In the genomic region with DNA sequence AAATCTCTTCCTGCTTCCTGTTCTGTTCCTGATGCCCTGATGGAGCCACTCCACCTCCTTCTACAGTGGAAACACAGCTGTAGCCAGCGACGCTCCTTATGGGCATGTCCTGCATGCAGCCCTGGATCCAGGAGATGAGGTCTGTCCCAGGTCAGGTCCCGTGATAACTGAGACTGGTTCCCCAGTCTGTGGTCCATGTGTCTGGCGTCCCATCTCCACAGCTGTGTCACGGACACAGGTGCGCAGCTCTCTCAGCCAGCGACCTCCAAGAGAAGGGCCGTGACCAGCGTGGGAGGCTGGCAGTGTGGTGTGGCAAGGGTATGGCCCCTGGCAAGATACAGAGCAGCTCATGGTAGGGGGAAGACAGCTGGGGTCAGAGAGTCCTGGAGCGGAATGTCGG, we compare ENCODE assay signal across 26 cellular contexts.
DNase-seq lines count a peak whose midpoint lies in the region; ATAC-seq and TF ChIP-seq lines count a peak whose summit lies in the region.
"Had no signal": no experiment of that assay in that cellular context is flagged by ENCODE, and none has a peak within 500 bp of the region (broad histone marks: within the 10 kb centered on the region; RNA-seq: fewer than 3 reads in every experiment).

No MANE protein-coding gene starts in this region.

- POLR2A ChIA-PET in activated B cell treated with CpG ODN at 0.5 μM for 24 hours (lab: Charles Lee) = no interaction called here

- TF ChIP-seq CTCF in activated B cell treated with CpG ODN at 0.5 μM for 24 hours (IDR thresholded peaks at IDR 0.05) (no peak), stomach (IDR thresholded peaks at IDR 0.05) (no peak)

- H3K27ac Mint-ChIP-seq in activated B cell treated with CpG ODN at 0.5 μM for 24 hours = no peak overlapping the region
- H3K27ac Mint-ChIP-seq: activated CD4-positive, alpha-beta T cell treated with anti-CD3 and anti-CD28 coated beads, Interleukin-2, amount 10 ng/mL, durations not matched to agents 24 days and 14 days; activated CD8-positive, alpha-beta memory T cell treated with anti-CD3 and anti-CD28 coated beads, Interleukin-2, amount 10 ng/mL, durations not matched to agents 7 days and 5 days; activated T-cell treated with anti-CD3 and anti-CD28 coated beads, Interleukin-2, amount 50 U/mL, for 72 hours had no signal

- peak; percentile 6 for ATAC-seq in GM18511 (IDR thresholded peaks at IDR 0.05; ENCODE audit: unreplicated experiment)
- peak; percentile 9 for ATAC-seq in GM21526 (IDR thresholded peaks at IDR 0.05; ENCODE audit: low FRiP score, unreplicated experiment)
- no peak for ATAC-seq in activated B cell treated with CpG ODN at 0.5 μM for 24 hours (ENCODE audit: low read depth)
- ATAC-seq in HG03135 (IDR thresholded peaks at IDR 0.05; ENCODE audit: unreplicated experiment) = no peak
- no peak for ATAC-seq in HG03439 (IDR thresholded peaks at IDR 0.05; ENCODE audit: unreplicated experiment)
- ATAC-seq: activated CD8-positive, alpha-beta memory T cell treated with anti-CD3 and anti-CD28 coated beads, Interleukin-2, amount 10 ng/mL, durations not matched to agents 7 days and 5 days; body of pancreas; left lung had no signal

- H3K4me1 Mint-ChIP-seq in activated B cell treated with CpG ODN at 0.5 μM for 24 hours = peaks cover 54% of the 10 kb centered on the region
- H3K4me1 Mint-ChIP-seq: CD4-positive, CD25-positive, alpha-beta regulatory T cell had no signal

- CTCF ChIA-PET in activated B cell treated with CpG ODN at 0.5 μM for 24 hours (lab: Charles Lee) = interaction anchor here (1.2 kb wide), 1 partner anchor 13 kb away, joined by 3 read pairs; no protein-coding TSS in a partner anchor

- TF ChIP-seq POLR2A in stomach (IDR thresholded peaks at IDR 0.05) = no peak

- H3K36me3 ChIP-seq in stomach = no peaks in the 10 kb centered on the region
- H3K36me3 ChIP-seq: left lung had no signal

- no peak overlapping the region for H3K4me3 ChIP-seq in stomach
- H3K4me3 ChIP-seq: body of pancreas, gastrocnemius medialis, GM12878, left lung, skin epidermis had no signal

- peak overlapping the region; percentile 11 for H3K4me3 Mint-ChIP-seq in activated B cell treated with CpG ODN at 0.5 μM for 24 hours
- H3K4me3 Mint-ChIP-seq: activated CD4-positive, alpha-beta T cell treated with anti-CD3 and anti-CD28 coated beads, Interleukin-2, amount 10 ng/mL, durations not matched to agents 24 days and 14 days; activated CD8-positive, alpha-beta memory T cell treated with anti-CD3 and anti-CD28 coated beads, Interleukin-2, amount 10 ng/mL, durations not matched to agents 7 days and 5 days; activated T-cell treated with anti-CD3 and anti-CD28 coated beads, Interleukin-2, amount 50 U/mL, for 72 hours; CD4-positive, CD25-positive, alpha-beta regulatory T cell had no signal

- TF ChIP-seq EP300 in stomach (IDR thresholded peaks at IDR 0.05) = no peak

- H3K9me3 ChIP-seq in stomach = no peaks in the 10 kb centered on the region
- H3K9me3 ChIP-seq: body of pancreas, gastrocnemius medialis, left lung had no signal

- 79 to 94% (median 93%) methylated on average over 6 to 11 of the region's 11 CpGs for WGBS in stomach, 5 donors

- H3K27me3 Mint-ChIP-seq in activated B cell treated with CpG ODN at 0.5 μM for 24 hours = peaks cover 4% of the 10 kb centered on the region
- H3K27me3 Mint-ChIP-seq: activated CD4-positive, alpha-beta T cell treated with anti-CD3 and anti-CD28 coated beads, Interleukin-2, amount 10 ng/mL, durations not matched to agents 24 days and 14 days had no signal

- no peak for DNase-seq in activated B cell treated with CpG ODN at 0.5 μM for 24 hours
- DNase-seq in stomach = peak; percentile 7
- DNase-seq in iPS-NIHi7 (ENCODE audit: extremely low spot score) = no peak
- DNase-seq: activated CD4-positive, alpha-beta T cell treated with anti-CD3 and anti-CD28 coated beads, Interleukin-2, amount 10 ng/mL, durations not matched to agents 24 days and 14 days; activated naive CD4-positive, alpha-beta T cell; body of pancreas; CD4-positive, CD25-positive, alpha-beta regulatory T cell; gastrocnemius medialis; HCEC 1CT; IMR-90; left lung; NCI-H187; NCI-H2171; NCI-H510A treated with DMSO at 0.1 percent for 48 hours; SHP77 treated with DMSO at 0.1 percent for 48 hours; T-helper 9 cell; trophoblast cell had no signal

- H3K36me3 Mint-ChIP-seq in activated B cell treated with CpG ODN at 0.5 μM for 24 hours (ENCODE audit: low read depth) = no peaks in the 10 kb centered on the region
- H3K36me3 Mint-ChIP-seq: activated CD8-positive, alpha-beta memory T cell treated with anti-CD3 and anti-CD28 coated beads, Interleukin-2, amount 10 ng/mL, durations not matched to agents 7 days and 5 days; CD4-positive, CD25-positive, alpha-beta regulatory T cell had no signal

- intact Hi-C loops in activated B cell treated with CpG ODN at 0.5 μM for 24 hours (cut with micrococcal nuclease) (loop anchor here (5.0 kb wide), 1 partner anchor 96 kb away; no protein-coding TSS in a partner anchor), stomach (cut with DNase I; ENCODE audit: low total_unique reads) (no loop called here)

- H3K9me3 Mint-ChIP-seq in activated B cell treated with CpG ODN at 0.5 μM for 24 hours = no peaks in the 10 kb centered on the region
- H3K9me3 Mint-ChIP-seq: activated CD4-positive, alpha-beta T cell treated with anti-CD3 and anti-CD28 coated beads, Interleukin-2, amount 10 ng/mL, durations not matched to agents 24 days and 14 days; activated T-cell treated with anti-CD3 and anti-CD28 coated beads, Interleukin-2, amount 50 U/mL, for 72 hours had no signal

- H3K4me1 ChIP-seq in stomach = no peaks in the 10 kb centered on the region
- H3K4me1 ChIP-seq: body of pancreas, gastrocnemius medialis, left lung had no signal

- H3K27ac ChIP-seq in stomach = no peak overlapping the region
- H3K27ac ChIP-seq: body of pancreas, gastrocnemius medialis, left lung, skin epidermis, VCaP had no signal

- no peaks in the 10 kb centered on the region for H3K27me3 ChIP-seq in stomach
- H3K27me3 ChIP-seq: body of pancreas, gastrocnemius medialis, left lung had no signal

Comparison
In these comparisons a context has a peak if more than half of its experiments do, and no peak if none do; other contexts are left out.
1. ATAC-seq: peak in GM18511 (single experiment) and GM21526 (single experiment); none in activated B cell treated with CpG ODN at 0.5 μM for 24 hours (single experiment), HG03135 (single experiment) and HG03439 (single experiment).